Comparison of ENCODE assay signal across 11 cellular contexts in genomic region chr9:110742741-110743371, GRCh38.
DNase-seq lines count a peak whose midpoint lies in the region; ATAC-seq and TF ChIP-seq lines count a peak whose summit lies in the region.
"Had no signal": no experiment of that assay in that cellular context is flagged by ENCODE, and none has a peak within 500 bp of the region (broad histone marks: within the 10 kb centered on the region; RNA-seq: fewer than 3 reads in every experiment).

No MANE protein-coding gene starts in this region.

- H3K27me3 ChIP-seq in MG63 (no peaks in the 10 kb centered on the region), thoracic aorta (replicated peaks; ENCODE audit: insufficient read depth) (no peaks in the 10 kb centered on the region)
- H3K27me3 ChIP-seq: SJCRH30 had no signal

- H3K36me3 ChIP-seq in MG63 (peaks cover 26% of the 10 kb centered on the region), thoracic aorta (no peaks in the 10 kb centered on the region)
- H3K36me3 ChIP-seq: SJCRH30 had no signal

- no peak overlapping the region for H3K4me3 Mint-ChIP-seq in natural killer cell treated with Interleukin-12 subunit alpha and Interleukin-12 subunit beta and Interleukin-15 and Interleukin-18, amount 100 ng/mL, for 72 hours
- H3K4me3 Mint-ChIP-seq: activated naive CD8-positive, alpha-beta T cell treated with anti-CD3 and anti-CD28 coated beads for 36 hours; natural killer cell had no signal

- no peaks in the 10 kb centered on the region for H3K9me3 ChIP-seq in MG63
- no peaks in the 10 kb centered on the region for H3K9me3 ChIP-seq in thoracic aorta
- H3K9me3 ChIP-seq: SJCRH30 had no signal

- TF ChIP-seq CTCF in thoracic aorta (IDR thresholded peaks at IDR 0.05) = no peak

- DNase-seq in MG63 (peak; percentile 90), caudate nucleus (lab: John Stamatoyannopoulos, UW) (peak in 3 of 61 donors; percentile 1 to 4 (median 3)), left kidney (ENCODE audit: low read depth, low spot score) (peak; percentile 51), thoracic aorta (ENCODE audit: low spot score) (no peak), HuH-7.5 (ENCODE audit: low spot score) (no peak), NCI-H1694 treated with DMSO at 0.1 percent for 48 hours (lab: John Stamatoyannopoulos, UW) (no peak)
- DNase-seq in natural killer cell treated with Interleukin-12 subunit alpha and Interleukin-12 subunit beta and Interleukin-15 and Interleukin-18, amount 100 ng/mL, for 72 hours (ENCODE audit: low spot score) = no peak
- DNase-seq: activated naive CD8-positive, alpha-beta T cell treated with anti-CD3 and anti-CD28 coated beads for 36 hours; natural killer cell; SJCRH30 had no signal

- peaks cover 28 to 54% of the 10 kb centered on the region in 2 donors for H3K4me1 ChIP-seq in thoracic aorta (ENCODE audit: control insufficient read depth in 1 of 2, low read depth in 2 of 2)
- H3K4me1 ChIP-seq: SJCRH30 had no signal

- H3K4me1 Mint-ChIP-seq in natural killer cell treated with Interleukin-12 subunit alpha and Interleukin-12 subunit beta and Interleukin-15 and Interleukin-18, amount 100 ng/mL, for 72 hours (ENCODE audit: low read depth in 2 of 2) = no peaks in the 10 kb centered on the region
- H3K4me1 Mint-ChIP-seq: activated naive CD8-positive, alpha-beta T cell treated with anti-CD3 and anti-CD28 coated beads for 36 hours; natural killer cell had no signal

- ATAC-seq in thoracic aorta (ENCODE audit: insufficient number of reproducible peaks, low FRiP score, low read depth) (peak; percentile 82), HG02759 (IDR thresholded peaks at IDR 0.05; ENCODE audit: unreplicated experiment) (no peak)
- no peak for ATAC-seq in natural killer cell treated with Interleukin-12 subunit alpha and Interleukin-12 subunit beta and Interleukin-15 and Interleukin-18, amount 100 ng/mL, for 72 hours
- ATAC-seq: natural killer cell had no signal

- H3K36me3 Mint-ChIP-seq in natural killer cell treated with Interleukin-12 subunit alpha and Interleukin-12 subunit beta and Interleukin-15 and Interleukin-18, amount 100 ng/mL, for 72 hours = no peaks in the 10 kb centered on the region
- H3K36me3 Mint-ChIP-seq: activated naive CD8-positive, alpha-beta T cell treated with anti-CD3 and anti-CD28 coated beads for 36 hours; natural killer cell had no signal

- H3K27ac ChIP-seq in caudate nucleus (ENCODE audit: low read depth, low read length) (peak overlapping the region; percentile 28), thoracic aorta (peak overlapping the region; percentile 79 to 92)
- H3K27ac ChIP-seq: SJCRH30 had no signal

- H3K27me3 Mint-ChIP-seq in natural killer cell treated with Interleukin-12 subunit alpha and Interleukin-12 subunit beta and Interleukin-15 and Interleukin-18, amount 100 ng/mL, for 72 hours = no peaks in the 10 kb centered on the region
- H3K27me3 Mint-ChIP-seq: activated naive CD8-positive, alpha-beta T cell treated with anti-CD3 and anti-CD28 coated beads for 36 hours had no signal

- no peak overlapping the region for H3K27ac Mint-ChIP-seq in natural killer cell treated with Interleukin-12 subunit alpha and Interleukin-12 subunit beta and Interleukin-15 and Interleukin-18, amount 100 ng/mL, for 72 hours
- H3K27ac Mint-ChIP-seq: activated naive CD8-positive, alpha-beta T cell treated with anti-CD3 and anti-CD28 coated beads for 36 hours; natural killer cell had no signal

- H3K4me3 ChIP-seq in MG63 (no peak overlapping the region), thoracic aorta (peak overlapping the region; percentile 10)
- H3K4me3 ChIP-seq: SJCRH30 had no signal

- H3K9me3 Mint-ChIP-seq in natural killer cell treated with Interleukin-12 subunit alpha and Interleukin-12 subunit beta and Interleukin-15 and Interleukin-18, amount 100 ng/mL, for 72 hours = no peaks in the 10 kb centered on the region

Comparison
In these comparisons a context has a peak if more than half of its experiments do, and no peak if none do; other contexts are left out.
1. DNase-seq: peak in MG63 (single experiment) and left kidney (single experiment); none in thoracic aorta (single experiment), HuH-7.5 (single experiment), natural killer cell treated with Interleukin-12 subunit alpha and Interleukin-12 subunit beta and Interleukin-15 and Interleukin-18, amount 100 ng/mL, for 72 hours (single experiment) and NCI-H1694 treated with DMSO at 0.1 percent for 48 hours (single experiment).